1 cellular context compared by ENCODE assay signal in genomic region chr6:138424004-138424904, GRCh38.
A peak's percentile ranks its signal among the peaks of the same experiment; 100 is the strongest.
TF ChIP-seq lines count a peak whose summit lies in the region.

No MANE protein-coding gene starts in this region.

TF ChIP-seq in K562, 482 proteins besides CTCF, POLR2A, EP300 and RAD21:
- TF ChIP-seq BACH1 (tag; IDR thresholded peaks at IDR 0.05), result no peak
- no peak for TF ChIP-seq U2AF1 (optimal IDR thresholded peaks at IDR 0.05; ENCODE audit: low read depth, low read length)
- no peak for TF ChIP-seq DNMT1 (IDR thresholded peaks at IDR 0.05)
- TF ChIP-seq UBTF (IDR thresholded peaks at IDR 0.05; ENCODE audit: borderline replicate concordance in 1 of 2, low read depth in 2 of 2, low read length in 2 of 2), result peak in 1 of 2 experiments; percentile 33; a peak in 1 of 4 replicates
- no peak for TF ChIP-seq TCF3 (CRISPR knock-in tag; IDR thresholded peaks at IDR 0.05)
- no peak for TF ChIP-seq KDM2B (CRISPR knock-in tag; IDR thresholded peaks at IDR 0.05)
- TF ChIP-seq ZZZ3 (IDR thresholded peaks at IDR 0.05), result no peak
- TF ChIP-seq HDAC8 (tag; IDR thresholded peaks at IDR 0.05), result no peak
- no peak for TF ChIP-seq ZNF644 (tag; IDR thresholded peaks at IDR 0.05; ENCODE audit: low read depth)
- TF ChIP-seq C11orf30 (IDR thresholded peaks at IDR 0.05; ENCODE audit: low read depth), result no peak
- TF ChIP-seq FOXK2 (conservative IDR thresholded peaks at IDR 0.05 in 1 of 2, IDR thresholded peaks at IDR 0.05 in 1 of 2; ENCODE audit: low read depth in 2 of 2), result no peak
- TF ChIP-seq HOMEZ (CRISPR knock-in tag; IDR thresholded peaks at IDR 0.05), result no peak
- TF ChIP-seq PHB (CRISPR knock-in tag; IDR thresholded peaks at IDR 0.05), result no peak
- TF ChIP-seq ZNF668 (CRISPR knock-in tag; IDR thresholded peaks at IDR 0.05), result no peak
- TF ChIP-seq CBFB (CRISPR knock-in tag; IDR thresholded peaks at IDR 0.05), result no peak
- TF ChIP-seq DMBX1 (CRISPR knock-in tag; IDR thresholded peaks at IDR 0.05; ENCODE audit: borderline replicate concordance), result no peak
- TF ChIP-seq CTBP1 (IDR thresholded peaks at IDR 0.05; ENCODE audit: borderline replicate concordance), result peak; percentile 16; the same call in 1 of the 2 replicates
